In genomic region chr6:118627724-118628123, GRCh38 we compare ENCODE assay signal across 23 cellular contexts.
"Had no signal": no experiment of that assay in that cellular context is flagged by ENCODE, and none has a peak within 500 bp of the region (broad histone marks: within the 10 kb centered on the region; RNA-seq: fewer than 3 reads in every experiment).

No MANE protein-coding gene starts in this region.

- DNase-seq: activated CD4-positive, alpha-beta memory T cell treated with anti-CD3 and anti-CD28 coated beads for 36 hours; activated CD4-positive, alpha-beta T cell treated with anti-CD3 and anti-CD28 coated beads, Interleukin-2, amount 10 ng/mL, durations not matched to agents 7 days and 5 days; activated CD4-positive, CD25-positive, alpha-beta regulatory T cell treated with anti-CD3 and anti-CD28 coated beads, Interleukin-2, amount 50 U/mL, for 72 hours; activated CD8-positive, alpha-beta memory T cell treated with anti-CD3 and anti-CD28 coated beads for 24 hours; activated T-cell treated with anti-CD3 and anti-CD28 coated beads, Interleukin-2, amount 50 U/mL, for 48 hours; adrenal gland; anterior cingulate cortex; cerebellar nuclear complex; Karpas-422; MM.1S; NCI-H1105; NCI-H1436; NCI-H1694 treated with DMSO at 0.1 percent for 48 hours; NCI-H2029 treated with DMSO at 0.1 percent for 48 hours; NCI-H510A treated with DMSO at 0.1 percent for 48 hours; PC-3; SHP77; T-helper 9 cell had no signal

- H3K4me3 Mint-ChIP-seq: activated CD4-positive, alpha-beta memory T cell treated with anti-CD3 and anti-CD28 coated beads for 36 hours; activated CD4-positive, alpha-beta T cell treated with anti-CD3 and anti-CD28 coated beads, Interleukin-2, amount 10 ng/mL, durations not matched to agents 7 days and 5 days; T-helper 1 cell treated with Interleukin-12 subunit alpha and Interleukin-12 subunit beta and Interleukin-4 antibody, amounts not matched to agents 30 μg/mL and 1 μg/mL, for 36 hours; WTC11 had no signal

- H3K9me3 ChIP-seq: adrenal gland, SJSA1 had no signal

- H3K27ac Mint-ChIP-seq: activated CD4-positive, alpha-beta memory T cell treated with anti-CD3 and anti-CD28 coated beads for 36 hours; activated CD4-positive, alpha-beta T cell treated with anti-CD3 and anti-CD28 coated beads, Interleukin-2, amount 10 ng/mL, durations not matched to agents 7 days and 5 days; activated naive CD4-positive, alpha-beta T cell treated with anti-CD3 and anti-CD28 coated beads, Interleukin-2, amount 50 U/mL, for 72 hours; T-helper 1 cell treated with Interleukin-12 subunit alpha and Interleukin-12 subunit beta and Interleukin-4 antibody, amounts not matched to agents 30 μg/mL and 1 μg/mL, for 36 hours; WTC11 had no signal

- H3K27me3 Mint-ChIP-seq: activated CD4-positive, alpha-beta memory T cell treated with anti-CD3 and anti-CD28 coated beads for 36 hours; activated CD4-positive, alpha-beta T cell treated with anti-CD3 and anti-CD28 coated beads, Interleukin-2, amount 10 ng/mL, durations not matched to agents 7 days and 5 days had no signal

- H3K4me3 ChIP-seq: adrenal gland, K562, SJSA1 had no signal

- H3K27ac ChIP-seq: adrenal gland, SJSA1 had no signal

- H3K36me3 ChIP-seq: adrenal gland had no signal

- ATAC-seq: K562, PC-3, WTC11 had no signal

- H3K4me1 ChIP-seq: adrenal gland, SJSA1 had no signal

- H3K27me3 ChIP-seq: adrenal gland, SJSA1 had no signal
